In genomic region chr11:44307340-44308099, GRCh38 we compare ENCODE assay signal across 24 cellular contexts. TPM values are rescaled to one million over a fixed set of nuclear protein-coding genes. Genes with fewer than 3 reads are reported as not detected.
DNase-seq lines count a peak whose midpoint lies in the region; ATAC-seq and TF ChIP-seq lines count a peak whose summit lies in the region.
"Had no signal": no experiment of that assay in that cellular context is flagged by ENCODE, and none has a peak within 500 bp of the region (broad histone marks: within the 10 kb centered on the region; RNA-seq: fewer than 3 reads in every experiment).

No MANE protein-coding gene starts in this region.

- peaks cover 0 to 2% (median 0%) of the 10 kb centered on the region in 3 donors for H3K36me3 Mint-ChIP-seq in CD8-positive, alpha-beta memory T cell
- H3K36me3 Mint-ChIP-seq: activated CD8-positive, alpha-beta memory T cell treated with anti-CD3 and anti-CD28 coated beads, Interleukin-2, amount 10 ng/mL, durations not matched to agents 7 days and 5 days; memory B cell had no signal

- H3K36me3 ChIP-seq in CD8-positive, alpha-beta memory T cell (ENCODE audit: insufficient read depth, low read length) = no peaks in the 10 kb centered on the region
- H3K36me3 ChIP-seq in SJSA1 = peaks cover 68% of the 10 kb centered on the region
- H3K36me3 ChIP-seq in hepatocyte (replicated peaks; ENCODE audit: insufficient read depth, low read depth) = no peaks in the 10 kb centered on the region
- H3K36me3 ChIP-seq: prostate gland had no signal

- H3K9me2 ChIP-seq in hepatocyte (replicated peaks; ENCODE audit: insufficient read depth) = no peaks in the 10 kb centered on the region

- no peaks in the 10 kb centered on the region for H4K20me1 ChIP-seq in hepatocyte (ENCODE audit: insufficient read depth, poor library complexity, severe bottlenecking)

- H3K27ac ChIP-seq in CD8-positive, alpha-beta memory T cell (ENCODE audit: low read depth, low read length) = no peak overlapping the region
- H3K27ac ChIP-seq in SJSA1 = 0 out of 2 replicates have a peak overlapping the region, but pooled peaks have one; percentile 32
- no peak overlapping the region for H3K27ac ChIP-seq in hepatocyte
- H3K27ac ChIP-seq: HL-60, PC-9, prostate gland had no signal

- WGBS in hepatocyte (ENCODE audit: low lambda C conversion rate, missing lambda C conversion rate) = 81% methylated on average over 10 of the region's 10 CpGs

- H3K27me3 ChIP-seq in CD8-positive, alpha-beta memory T cell (ENCODE audit: insufficient read depth, low read length, poor library complexity, severe bottlenecking) = peaks cover 44% of the 10 kb centered on the region
- H3K27me3 ChIP-seq in SJSA1 (replicated peaks) = no peaks in the 10 kb centered on the region
- peaks cover 99% of the 10 kb centered on the region for H3K27me3 ChIP-seq in hepatocyte

- H3K79me2 ChIP-seq in hepatocyte = no peaks in the 10 kb centered on the region

- H3K4me1 Mint-ChIP-seq in CD8-positive, alpha-beta memory T cell = peaks cover 27 to 57% (median 28%) of the 10 kb centered on the region in 3 donors

- peak overlapping the region; percentile 92 for H3K4me2 ChIP-seq in hepatocyte
- H3K4me2 ChIP-seq: PC-9 had no signal

- H3K4me3 Mint-ChIP-seq in CD8-positive, alpha-beta memory T cell = peak overlapping the region in 6 of 7 donors; percentile 2 to 89 (median 49)

- no peak for TF ChIP-seq CTCF in hepatocyte (IDR thresholded peaks at IDR 0.05; ENCODE audit: poor library complexity)

- peaks cover 16% of the 10 kb centered on the region for H3K4me1 ChIP-seq in CD8-positive, alpha-beta memory T cell (ENCODE audit: insufficient read depth, low read length)
- H3K4me1 ChIP-seq in SJSA1 (replicated peaks) (peaks cover 61% of the 10 kb centered on the region), hepatocyte (ENCODE audit: insufficient read depth) (peaks cover 35% of the 10 kb centered on the region)
- H3K4me1 ChIP-seq: prostate gland had no signal

- POLR2A ChIA-PET in CD8-positive, alpha-beta memory T cell (lab: Charles Lee) = no interaction called here

- H2AFZ ChIP-seq in hepatocyte = no peak overlapping the region
- H2AFZ ChIP-seq: PC-9 had no signal

- peaks cover 0 to 6% (median 0%) of the 10 kb centered on the region in 5 donors for H3K9me3 Mint-ChIP-seq in CD8-positive, alpha-beta memory T cell
- H3K9me3 Mint-ChIP-seq: activated naive CD8-positive, alpha-beta T cell treated with anti-CD3 and anti-CD28 coated beads, Interleukin-2, amount 10 ng/mL, durations not matched to agents 7 days and 5 days; activated T-helper 17 cell treated with anti-CD3 and anti-CD28 coated beads, Interleukin-2, amount 50 U/mL, for 72 hours; memory B cell had no signal

- no peak for ATAC-seq in GM19035 (IDR thresholded peaks at IDR 0.05; ENCODE audit: unreplicated experiment)
- ATAC-seq: activated CD8-positive, alpha-beta memory T cell treated with anti-CD3 and anti-CD28 coated beads, Interleukin-2, amount 10 ng/mL, durations not matched to agents 7 days and 5 days; activated T-helper 17 cell treated with anti-CD3 and anti-CD28 coated beads, Interleukin-2, amount 50 U/mL, for 72 hours; left cardiac atrium had no signal

- no peak overlapping the region for H3K27ac Mint-ChIP-seq in CD8-positive, alpha-beta memory T cell
- H3K27ac Mint-ChIP-seq: activated CD8-positive, alpha-beta memory T cell treated with anti-CD3 and anti-CD28 coated beads, Interleukin-2, amount 10 ng/mL, durations not matched to agents 7 days and 5 days; activated naive CD8-positive, alpha-beta T cell treated with anti-CD3 and anti-CD28 coated beads, Interleukin-2, amount 10 ng/mL, durations not matched to agents 7 days and 5 days; activated T-helper 17 cell treated with anti-CD3 and anti-CD28 coated beads, Interleukin-2, amount 50 U/mL, for 72 hours; memory B cell had no signal

- H3K27me3 Mint-ChIP-seq in CD8-positive, alpha-beta memory T cell = peaks cover 76 to 82% of the 10 kb centered on the region in 2 donors

- H3K4me3 ChIP-seq in CD8-positive, alpha-beta memory T cell (ENCODE audit: low read length) = no peak overlapping the region
- H3K4me3 ChIP-seq in SJSA1 = peak overlapping the region; percentile 82
- H3K4me3 ChIP-seq in hepatocyte = no peak overlapping the region
- H3K4me3 ChIP-seq: PC-9, prostate gland had no signal

- no peak for DNase-seq in CD8-positive, alpha-beta memory T cell
- DNase-seq in SJSA1 (ENCODE audit: low read depth in 1 of 2, low spot score in 2 of 2) (no peak), hepatocyte (ENCODE audit: low spot score) (no peak), retina (peak; percentile 16), pons (ENCODE audit: low spot score) (no peak), T-helper 1 cell (no peak)
- DNase-seq: activated CD4-positive, alpha-beta T cell treated with anti-CD3 and anti-CD28 coated beads for 48 hours; activated CD8-positive, alpha-beta memory T cell treated with anti-CD3 and anti-CD28 coated beads, Interleukin-2, amount 10 ng/mL, durations not matched to agents 7 days and 5 days; activated naive CD8-positive, alpha-beta T cell treated with anti-CD3 and anti-CD28 coated beads, Interleukin-2, amount 10 ng/mL, durations not matched to agents 7 days and 5 days; cortex of kidney; left cardiac atrium; NCI-H1105 treated with DMSO at 0.1 percent for 48 hours; NCI-H2081 treated with DMSO at 0.1 percent for 48 hours; NCI-H446; PC-9; SIG-M5; substantia nigra; T-helper 2 cell had no signal

- CTCF ChIA-PET in CD8-positive, alpha-beta memory T cell (lab: Charles Lee) = interaction anchor here (0.8 kb wide), 1 partner anchor 36 kb away, joined by 3 read pairs; no protein-coding TSS in a partner anchor

- H3K9me3 ChIP-seq in CD8-positive, alpha-beta memory T cell (ENCODE audit: low read length) = no peaks in the 10 kb centered on the region
- no peaks in the 10 kb centered on the region for H3K9me3 ChIP-seq in SJSA1 (replicated peaks)
- H3K9me3 ChIP-seq in hepatocyte (ENCODE audit: low read depth) = no peaks in the 10 kb centered on the region
- H3K9me3 ChIP-seq: prostate gland had no signal

RNA-seq across cellular contexts. Expression of gene ALX4, which starts 2.4 kb away (rescaled TPM):
- not detected for total RNA-seq in CD8-positive, alpha-beta memory T cell
- not detected for polyA plus RNA-seq in CD8-positive, alpha-beta memory T cell
- 30.3 and 41.6 TPM in 2 replicates for total RNA-seq in SJSA1 (2014; rRNA removed; shearing (Covaris generic))
- total RNA-seq in hepatocyte = 2.9 and 3.8 TPM in 2 replicates
- 1.3 and 1.9 TPM in 2 replicates for polyA plus RNA-seq in hepatocyte
- total RNA-seq: activated CD8-positive, alpha-beta memory T cell treated with anti-CD3 and anti-CD28 coated beads, Interleukin-2, amount 10 ng/mL, durations not matched to agents 7 days and 5 days; activated naive CD8-positive, alpha-beta T cell treated with anti-CD3 and anti-CD28 coated beads, Interleukin-2, amount 10 ng/mL, durations not matched to agents 7 days and 5 days; activated T-helper 17 cell treated with anti-CD3 and anti-CD28 coated beads, Interleukin-2, amount 50 U/mL, for 72 hours; glomerular endothelial cell; PC-9 had no signal
